8 cellular contexts compared by ENCODE assay signal in genomic region chr4:122758033-122758432, GRCh38. TPM values are rescaled to one million over a fixed set of nuclear protein-coding genes. Genes with fewer than 3 reads are reported as not detected.
DNase-seq lines count a peak whose midpoint lies in the region; ATAC-seq and TF ChIP-seq lines count a peak whose summit lies in the region.

No MANE protein-coding gene starts in this region.

- no peaks in the 10 kb centered on the region for H3K79me2 ChIP-seq in neural cell (replicated peaks; ENCODE audit: insufficient read depth, low read length)

- TF ChIP-seq RAD21 in neural cell (conservative IDR thresholded peaks at IDR 0.05) = peak; percentile 69

- TF ChIP-seq CTCF in C4-2B (conservative IDR thresholded peaks at IDR 0.05) (peak; percentile 79), neural cell (IDR thresholded peaks at IDR 0.05; ENCODE audit: poor library complexity, severe bottlenecking) (peak; percentile 76)

- no peak overlapping the region for H3K4me3 ChIP-seq in neural cell (ENCODE audit: low read length)

- DNase-seq in NCI-H69 (lab: John Stamatoyannopoulos, UW) = peak; percentile 39
- peak; percentile 66 for DNase-seq in dermis blood vessel endothelial cell
- no peak for DNase-seq in effector CD8-positive, alpha-beta T cell (lab: John Stamatoyannopoulos, UW)
- DNase-seq in activated CD8-positive, alpha-beta memory T cell treated with anti-CD3 and anti-CD28 coated beads, Interleukin-2, amount 50 U/mL, for 4 hours = no peak

- no peaks in the 10 kb centered on the region for H3F3A ChIP-seq in neural cell (ENCODE audit: insufficient read depth, low read length, poor library complexity, severe bottlenecking)

- H4K20me1 ChIP-seq in neural cell (ENCODE audit: insufficient read depth) = no peaks in the 10 kb centered on the region

- H3K9me2 ChIP-seq in neural cell (ENCODE audit: insufficient read depth, low read length) = no peaks in the 10 kb centered on the region

- no peaks in the 10 kb centered on the region for H3K9me3 ChIP-seq in neural cell (ENCODE audit: low read length)

- H3K27ac ChIP-seq in C4-2B = no peak overlapping the region
- no peak overlapping the region for H3K27ac ChIP-seq in neural cell (ENCODE audit: low read length)

- TF ChIP-seq EP300 in neural cell (conservative IDR thresholded peaks at IDR 0.05; ENCODE audit: poor library complexity, severe bottlenecking) = no peak

- no peaks in the 10 kb centered on the region for H3K27me3 ChIP-seq in neural cell (ENCODE audit: insufficient read depth, low read depth, low read length)

- no peaks in the 10 kb centered on the region for H3K36me3 ChIP-seq in neural cell (ENCODE audit: insufficient read depth, low read length)

- H2AFZ ChIP-seq in neural cell (ENCODE audit: low read depth, low read length) = no peak overlapping the region

- H3K4me2 ChIP-seq in neural cell (ENCODE audit: low read length) = no peak overlapping the region

- peak; percentile 46 for ATAC-seq in GM18907 (IDR thresholded peaks at IDR 0.05; ENCODE audit: unreplicated experiment)
- ATAC-seq in HG03039 (IDR thresholded peaks at IDR 0.05; ENCODE audit: unreplicated experiment) = no peak

- no peak overlapping the region for H3K9ac ChIP-seq in neural cell (ENCODE audit: low read length)

TF ChIP-seq in neural cell, 6 proteins besides CTCF, POLR2A, EP300 and RAD21:
- TF ChIP-seq SMC3 (conservative IDR thresholded peaks at IDR 0.05; ENCODE audit: poor library complexity) (peak; percentile 77), REST (IDR thresholded peaks at IDR 0.05; ENCODE audit: borderline replicate concordance) (no peak), POLR2AphosphoS5 (IDR thresholded peaks at IDR 0.05) (no peak), EZH2 (IDR thresholded peaks at IDR 0.05; ENCODE audit: borderline replicate concordance, insufficient read depth, low read length, poor library complexity, severe bottlenecking) (no peak), MXI1 (conservative IDR thresholded peaks at IDR 0.05; ENCODE audit: poor library complexity, severe bottlenecking) (no peak), TAF1 (IDR thresholded peaks at IDR 0.05; ENCODE audit: low read depth) (no peak)

RNA-seq across cellular contexts. Expression of gene BBS12, which starts 25.5 kb away (rescaled TPM):
- 5.2 and 6.0 TPM in 2 replicates for total RNA-seq in dermis blood vessel endothelial cell
- 3.7 TPM in 2 replicates for polyA plus RNA-seq in neural cell
- 12.4 and 15.0 TPM in 2 replicates for polyA minus RNA-seq in neural cell

Comparison
In these comparisons a context has a peak if more than half of its experiments do, and no peak if none do; other contexts are left out.
1. DNase-seq: peak in NCI-H69 (single experiment) and dermis blood vessel endothelial cell (single experiment); none in effector CD8-positive, alpha-beta T cell (single experiment) and activated CD8-positive, alpha-beta memory T cell treated with anti-CD3 and anti-CD28 coated beads, Interleukin-2, amount 50 U/mL, for 4 hours (single experiment).